ENCODE assay signal across 18 cellular contexts in genomic region chr22:17581056-17581455, GRCh38. TPM values are rescaled to one million over a fixed set of nuclear protein-coding genes. Genes with fewer than 3 reads are reported as not detected.
A peak's percentile ranks its signal among the peaks of the same experiment; 100 is the strongest.
DNase-seq lines count a peak whose midpoint lies in the region; ATAC-seq and TF ChIP-seq lines count a peak whose summit lies in the region.
"Had no signal": no experiment of that assay in that cellular context is flagged by ENCODE, and none has a peak within 500 bp of the region (broad histone marks: within the 10 kb centered on the region; RNA-seq: fewer than 3 reads in every experiment).

No MANE protein-coding gene starts in this region.

- H3K27me3 ChIP-seq in GM23338 (ENCODE audit: insufficient read depth) (no peaks in the 10 kb centered on the region), NT2/D1 (ENCODE audit: insufficient read depth, insufficient read length) (no peaks in the 10 kb centered on the region)

- peaks cover 5% of the 10 kb centered on the region; the same call in 1 of the 2 replicates for H3F3A ChIP-seq in GM23338 (replicated peaks; ENCODE audit: low read depth)

- H3K27me3 Mint-ChIP-seq in GM23338 (ENCODE audit: insufficient read depth, low read depth, poor library complexity), result peaks cover 14% of the 10 kb centered on the region
- H3K27me3 Mint-ChIP-seq in glutamatergic neuron (ENCODE audit: unreplicated experiment), result no peaks in the 10 kb centered on the region

- no peak for DNase-seq in GM23338 (ENCODE audit: low spot score)
- no peak for DNase-seq in NT2/D1 (ENCODE audit: low read depth, low spot score)
- peak; percentile 45 for DNase-seq in glutamatergic neuron
- DNase-seq in retina, result peak; percentile 43
- DNase-seq in stimulated activated CD4-positive, alpha-beta T cell treated with anti-CD3 and anti-CD28 coated beads, Interleukin-4, amount 100 ng/mL, for 4 hours, result no peak
- DNase-seq in epidermal melanocyte (ENCODE audit: insufficient read length, low spot score), result no peak
- DNase-seq: CD8-positive, alpha-beta memory T cell; DMS79 treated with DMSO at 0.1 percent for 48 hours; MM.1S; NCI-H1092; NCI-H146; NCI-H2029 treated with DMSO at 0.1 percent for 48 hours; NCI-H2171 treated with DMSO at 0.1 percent for 48 hours; NCI-H446; NCI-H526 treated with DMSO at 0.1 percent for 48 hours; SK-N-SH had no signal

- peak; percentile 5; the same call in 2 of the 3 replicates for ATAC-seq in GM23338
- ATAC-seq in GM21423 (IDR thresholded peaks at IDR 0.05; ENCODE audit: unreplicated experiment), result no peak

- H3K4me3 Mint-ChIP-seq in GM23338 (no peak overlapping the region), glutamatergic neuron (ENCODE audit: unreplicated experiment) (no peak overlapping the region)
- H3K4me3 Mint-ChIP-seq: CD8-positive, alpha-beta memory T cell had no signal

- H3K27ac Mint-ChIP-seq in GM23338 (no peak overlapping the region), glutamatergic neuron (ENCODE audit: unreplicated experiment) (no peak overlapping the region)
- H3K27ac Mint-ChIP-seq: CD8-positive, alpha-beta memory T cell had no signal

- no peaks in the 10 kb centered on the region for H3K9me3 ChIP-seq in NT2/D1 (ENCODE audit: insufficient read depth, low read length)
- H3K9me3 ChIP-seq: SK-N-SH had no signal

- H3K79me2 ChIP-seq in GM23338 (replicated peaks; ENCODE audit: insufficient read depth), result no peaks in the 10 kb centered on the region

- H3K4me1 ChIP-seq in GM23338 (ENCODE audit: insufficient read depth) (no peaks in the 10 kb centered on the region), NT2/D1 (ENCODE audit: insufficient read depth, insufficient read length) (peaks cover 15% of the 10 kb centered on the region)

- H3K36me3 Mint-ChIP-seq in GM23338 (ENCODE audit: low read depth), result no peaks in the 10 kb centered on the region
- no peaks in the 10 kb centered on the region for H3K36me3 Mint-ChIP-seq in glutamatergic neuron (ENCODE audit: unreplicated experiment)
- H3K36me3 Mint-ChIP-seq: CD8-positive, alpha-beta memory T cell had no signal

- H3K27ac ChIP-seq in GM23338 (ENCODE audit: low read depth), result no peak overlapping the region

- H3K4me3 ChIP-seq in GM23338 (no peak overlapping the region), NT2/D1 (ENCODE audit: insufficient read length, low read depth) (no peak overlapping the region)

- H3K36me3 ChIP-seq in GM23338 (ENCODE audit: insufficient read depth) (no peaks in the 10 kb centered on the region), NT2/D1 (ENCODE audit: insufficient read depth, insufficient read length, low read length) (peaks cover 10% of the 10 kb centered on the region)

- H3K9me3 Mint-ChIP-seq in GM23338 (no peaks in the 10 kb centered on the region; the same call in 2 of the 3 replicates), glutamatergic neuron (ENCODE audit: unreplicated experiment) (peaks cover 2% of the 10 kb centered on the region)
- H3K9me3 Mint-ChIP-seq: CD8-positive, alpha-beta memory T cell had no signal

- TF ChIP-seq CTCF in GM23338 (conservative IDR thresholded peaks at IDR 0.05; ENCODE audit: low read depth in 2 of 2) (no peak), glutamatergic neuron (IDR thresholded peaks at IDR 0.05; ENCODE audit: partially characterized antibody, unreplicated experiment) (no peak)

- 0 out of 2 replicates have a peak overlapping the region, but pooled peaks have one; percentile 38 for H2AFZ ChIP-seq in GM23338

- no peaks in the 10 kb centered on the region for H3K9me2 ChIP-seq in GM23338 (ENCODE audit: insufficient read depth)
- H3K9me2 ChIP-seq: SK-N-SH had no signal

- peak overlapping the region; percentile 61 for H3K9ac ChIP-seq in NT2/D1 (ENCODE audit: insufficient read length, low read depth)
- H3K9ac ChIP-seq: SK-N-SH had no signal

- H4K20me1 ChIP-seq in GM23338 (replicated peaks; ENCODE audit: insufficient read depth), result no peaks in the 10 kb centered on the region

- no peak overlapping the region for H3K4me2 ChIP-seq in GM23338
- H3K4me2 ChIP-seq: SK-N-SH had no signal

- H3K4me1 Mint-ChIP-seq in GM23338 (peaks cover 8% of the 10 kb centered on the region), glutamatergic neuron (ENCODE audit: low read depth, unreplicated experiment) (no peaks in the 10 kb centered on the region)
- H3K4me1 Mint-ChIP-seq: CD8-positive, alpha-beta memory T cell had no signal

TF ChIP-seq in GM23338, 12 proteins besides CTCF, POLR2A, EP300 and RAD21 (continues in another document):
- TF ChIP-seq POLR2AphosphoS5 (IDR thresholded peaks at IDR 0.05; ENCODE audit: low read depth) (no peak), REST (IDR thresholded peaks at IDR 0.05; ENCODE audit: unreplicated experiment) (no peak), CREB1 (CRISPR knock-in tag; IDR thresholded peaks at IDR 0.05; ENCODE audit: low read depth) (no peak), JUNB (IDR thresholded peaks at IDR 0.05; ENCODE audit: unreplicated experiment) (no peak), STAT1 (IDR thresholded peaks at IDR 0.05; ENCODE audit: unreplicated experiment) (no peak)

RNA-seq across cellular contexts. Expression of gene SLC25A18, which starts 17.8 kb away (rescaled TPM):
- total RNA-seq in GM23338 (2014; rRNA removed; shearing (Covaris generic)), result 0.47 and 1.9 TPM in 2 replicates
- 0.57 and 1.2 TPM in 2 replicates for polyA plus RNA-seq in GM23338 (2016; fragmentation: Nextera tagmentation; extraction: Ambion mirVana)
- total RNA-seq in glutamatergic neuron (ENCODE audit: unreplicated experiment), result 6.4 TPM
- total RNA-seq: CD8-positive, alpha-beta memory T cell; LHCN-M2 had no signal
- polyA plus RNA-seq: CD8-positive, alpha-beta memory T cell had no signal

RNA-seq across cellular contexts. Expression of gene ATP6V1E1, which starts 47.5 kb away (rescaled TPM):
- 74.5 and 74.8 TPM in 2 replicates for total RNA-seq in GM23338 (2014; rRNA removed; shearing (Covaris generic))
- 81.7 and 82.9 TPM in 2 replicates for polyA plus RNA-seq in GM23338 (2016; fragmentation: Nextera tagmentation; extraction: Ambion mirVana)
- 112 TPM for total RNA-seq in glutamatergic neuron (ENCODE audit: unreplicated experiment)

RNA-seq across cellular contexts. Expression of gene BCL2L13, which starts 57.5 kb away (rescaled TPM):
- 29.7 and 32.3 TPM in 2 replicates for total RNA-seq in GM23338 (2014; rRNA removed; shearing (Covaris generic))
- polyA plus RNA-seq in GM23338 (2016; fragmentation: Nextera tagmentation; extraction: Ambion mirVana), result 21.3 and 22.4 TPM in 2 replicates
- total RNA-seq in glutamatergic neuron (ENCODE audit: unreplicated experiment), result 42.6 TPM

Comparison
In these comparisons a context has a peak if more than half of its experiments do, and no peak if none do; other contexts are left out.
1. DNase-seq: peak in glutamatergic neuron (single experiment) and retina (single experiment); none in GM23338 (single experiment), NT2/D1 (single experiment), stimulated activated CD4-positive, alpha-beta T cell treated with anti-CD3 and anti-CD28 coated beads, Interleukin-4, amount 100 ng/mL, for 4 hours (0 of 2) and epidermal melanocyte (single experiment).